14 cellular contexts compared by ENCODE assay signal in genomic region chr2:130451278-130451677, GRCh38. TPM values are rescaled to one million over a fixed set of nuclear protein-coding genes. Genes with fewer than 3 reads are reported as not detected.
DNase-seq lines count a peak whose midpoint lies in the region; ATAC-seq and TF ChIP-seq lines count a peak whose summit lies in the region.
"Not testable (repeated sequence)": the region's sequence is repeated elsewhere in the genome, so short reads cannot be mapped to it uniquely, and the experiment has no call there.
"Had no signal": no experiment of that assay in that cellular context is flagged by ENCODE, and none has a peak within 500 bp of the region (broad histone marks: within the 10 kb centered on the region; RNA-seq: fewer than 3 reads in every experiment).

No MANE protein-coding gene starts in this region.

- not testable (repeated sequence) for H3K27ac Mint-ChIP-seq in endodermal cell

- not testable (repeated sequence) for H3K4me1 ChIP-seq in Karpas-422 (ENCODE audit: low read length); endodermal cell (ENCODE audit: control insufficient read depth, insufficient read depth, low read length); sigmoid colon; vagina

- H3K36me3 ChIP-seq in Karpas-422 (ENCODE audit: insufficient read depth, low read length); endodermal cell (ENCODE audit: control insufficient read depth, insufficient read depth, low read length); sigmoid colon; vagina: not testable (repeated sequence)

- TF ChIP-seq CTCF in endodermal cell (conservative IDR thresholded peaks at IDR 0.05); sigmoid colon (IDR thresholded peaks at IDR 0.05); vagina (IDR thresholded peaks at IDR 0.05): not testable (repeated sequence)

- not testable (repeated sequence) for H3K9me2 ChIP-seq in Karpas-422 (replicated peaks; ENCODE audit: insufficient read depth, low read length)

- H3K79me2 ChIP-seq in Karpas-422 (ENCODE audit: low read length) = not testable (repeated sequence)

- WGBS in endodermal cell (ENCODE audit: insufficient coverage in 1 of 2, insufficient read length in 1 of 2), 2 experiments = 66 to 69% methylated on average over 2 to 3 of the region's 3 CpGs
- 51 to 61% methylated on average over 3 of the region's 3 CpGs for WGBS in sigmoid colon, 2 donors

- not testable (repeated sequence) for H2AFZ ChIP-seq in Karpas-422 (ENCODE audit: low read length)

- not testable (repeated sequence) for H3K36me3 Mint-ChIP-seq in endodermal cell (ENCODE audit: low read depth)

- not testable (repeated sequence) for H3K4me3 ChIP-seq in Karpas-422 (ENCODE audit: low read length); endodermal cell (ENCODE audit: low read length); sigmoid colon; vagina

- H4K20me1 ChIP-seq in Karpas-422 (ENCODE audit: insufficient read depth, low read depth, low read length) = not testable (repeated sequence)

- H3K27me3 Mint-ChIP-seq in endodermal cell (ENCODE audit: insufficient read depth) = not testable (repeated sequence)

- H3K4me3 Mint-ChIP-seq in endodermal cell = not testable (repeated sequence)

- not testable (repeated sequence) for H3K27ac ChIP-seq in Karpas-422 (ENCODE audit: low read length); endodermal cell (ENCODE audit: low read depth, low read length); sigmoid colon; vagina

- H3K27me3 ChIP-seq in Karpas-422 (ENCODE audit: low read length); endodermal cell (ENCODE audit: control insufficient read depth, insufficient read depth, low read length, poor library complexity, severe bottlenecking); sigmoid colon; vagina: not testable (repeated sequence)

- not testable (repeated sequence) for TF ChIP-seq EP300 in sigmoid colon (IDR thresholded peaks at IDR 0.05)

- not testable (repeated sequence) for H3K9me3 ChIP-seq in Karpas-422 (ENCODE audit: low read length); endodermal cell (ENCODE audit: control insufficient read depth, low read length); sigmoid colon; vagina

- ATAC-seq in Right ventricle myocardium inferior, left ventricle myocardium superior: not testable (repeated sequence)

- intact Hi-C loops in Right ventricle myocardium inferior (cut with DNase I); left ventricle myocardium superior (cut with micrococcal nuclease); sigmoid colon (cut with DNase I); vagina (cut with DNase I): not testable (repeated sequence)

- not testable (repeated sequence) for H3K4me2 ChIP-seq in Karpas-422 (ENCODE audit: low read depth, low read length, poor library complexity, severe bottlenecking)

- H3K9me3 Mint-ChIP-seq in endodermal cell = not testable (repeated sequence)

- H3K9ac ChIP-seq in Karpas-422 (ENCODE audit: low read length); endodermal cell (ENCODE audit: extremely low read depth, low read length, poor library complexity, severe bottlenecking): not testable (repeated sequence)

- DNase-seq in Karpas-422 = peak; percentile 21
- DNase-seq in endodermal cell = peak; percentile 12
- peak; percentile 31 for DNase-seq in Right ventricle myocardium inferior (ENCODE audit: missing footprints)
- peak; percentile 16 for DNase-seq in left ventricle myocardium superior
- peak; percentile 19 for DNase-seq in islet precursor cell
- peak; percentile 2 for DNase-seq in sigmoid colon
- peak; percentile 13 to 72 for DNase-seq in vagina (ENCODE audit: extremely low spot score in 2 of 2)

- TF ChIP-seq POLR2A in sigmoid colon (IDR thresholded peaks at IDR 0.05); vagina (IDR thresholded peaks at IDR 0.05): not testable (repeated sequence)

- not testable (repeated sequence) for H3K4me1 Mint-ChIP-seq in endodermal cell

RNA-seq across cellular contexts. Expression of gene POTEI, which starts 57.9 kb away (rescaled TPM):
- total RNA-seq in Karpas-422 (2014; rRNA removed; shearing (Covaris generic); ENCODE audit: low replicate concordance) = 0.87 TPM in 1 of 2 replicates, not detected in the other
- total RNA-seq in endodermal cell = 1 to 10 TPM in 1 of 2 donors, under 1 TPM in 1; 0.07 to 2.0 TPM
- 0.04 TPM for polyA plus RNA-seq in endodermal cell (2013, experiment 1 of 2)
- polyA plus RNA-seq in endodermal cell (2013, experiment 2 of 2) = 0.04 TPM
- total RNA-seq in Right ventricle myocardium inferior = not detected
- total RNA-seq in left ventricle myocardium superior = not detected
- total RNA-seq in sigmoid colon = not detected
- polyA plus RNA-seq in sigmoid colon = under 1 TPM in 1 of 3 donors, not detected in 2; 0.03 TPM
- not detected for total RNA-seq in vagina
- total RNA-seq: A673; CD4-positive, alpha-beta memory T cell; CD4-positive, CD25-positive, alpha-beta regulatory T cell; CD8-positive, alpha-beta memory T cell; G401 had no signal
- polyA plus RNA-seq: AG04450; CD14-positive monocyte; CD4-positive, alpha-beta memory T cell; CD4-positive, CD25-positive, alpha-beta regulatory T cell; CD8-positive, alpha-beta memory T cell had no signal
